ENCODE assay signal across 31 cellular contexts in the genomic region with DNA sequence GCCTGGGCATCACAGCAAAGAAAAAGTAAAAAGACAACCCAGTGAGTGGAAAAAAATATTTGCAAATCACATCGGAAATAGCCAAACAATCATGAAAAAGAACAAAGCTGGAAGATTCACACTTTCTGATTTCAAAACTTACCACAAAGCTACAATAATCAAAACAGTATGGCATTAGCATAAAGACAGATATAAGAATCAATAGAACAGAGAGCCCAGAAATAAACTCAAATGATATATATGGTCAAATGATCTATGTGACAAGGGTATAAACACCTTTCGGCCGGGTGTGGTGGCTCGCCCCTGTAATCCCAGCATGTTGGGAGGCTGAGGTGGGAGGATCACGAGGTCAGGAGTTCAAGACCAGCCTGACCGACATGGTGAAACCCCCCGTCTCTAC. TPM values are rescaled to one million over a fixed set of nuclear protein-coding genes. Genes with fewer than 3 reads are reported as not detected.
"Had no signal": no experiment of that assay in that cellular context is flagged by ENCODE, and none has a peak within 500 bp of the region (broad histone marks: within the 10 kb centered on the region; RNA-seq: fewer than 3 reads in every experiment).

No MANE protein-coding gene starts in this region.

- H3K4me1 ChIP-seq: colonic mucosa, foreskin keratinocyte, gastrocnemius medialis had no signal

- H3K9me3 ChIP-seq: colonic mucosa, gastrocnemius medialis had no signal

- H3K27me3 ChIP-seq: colonic mucosa, dorsolateral prefrontal cortex, esophagus muscularis mucosa, esophagus squamous epithelium, foreskin keratinocyte, gastrocnemius medialis, gastroesophageal sphincter, heart left ventricle, heart right ventricle, hepatocyte had no signal

- H3K4me2 ChIP-seq: hepatocyte had no signal

- H3K27ac ChIP-seq: colonic mucosa, coronary artery, dorsolateral prefrontal cortex, epithelial cell of prostate, esophagus muscularis mucosa, esophagus squamous epithelium, foreskin keratinocyte, gastrocnemius medialis, gastroesophageal sphincter, heart left ventricle, heart right ventricle, hepatocyte had no signal

- H3K36me3 ChIP-seq: colonic mucosa, esophagus muscularis mucosa, esophagus squamous epithelium, gastrocnemius medialis, gastroesophageal sphincter, heart left ventricle, heart right ventricle had no signal

- DNase-seq: colonic mucosa; cortex of kidney; dermis blood vessel endothelial cell; dorsolateral prefrontal cortex; effector CD4-positive, alpha-beta T cell; effector CD8-positive, alpha-beta T cell; effector memory CD4-positive, alpha-beta T cell; effector memory CD8-positive, alpha-beta T cell; endodermal cell; erythroblast; esophagus squamous epithelium; foreskin fibroblast; foreskin keratinocyte; foreskin melanocyte; gastrocnemius medialis; glutamatergic neuron; head of caudate nucleus; heart right ventricle had no signal

- H3K4me3 ChIP-seq: colonic mucosa, coronary artery, dorsolateral prefrontal cortex, esophagus muscularis mucosa, esophagus squamous epithelium, gastrocnemius medialis, gastroesophageal sphincter, heart left ventricle, heart right ventricle, hepatocyte had no signal

- FAIRE-seq: colon, endometrium, frontal cortex had no signal

- H2AFZ ChIP-seq: hepatocyte had no signal

- ATAC-seq: effector memory CD8-positive, alpha-beta T cell; esophagus mucosa; foreskin keratinocyte; gastrocnemius medialis; gastroesophageal sphincter; heart left ventricle; heart right ventricle had no signal

RNA-seq across cellular contexts. Expression of a gene that starts 39.7 kb away (rescaled TPM):
- total RNA-seq: endodermal cell, esophagus muscularis mucosa, frontal cortex had no signal
- polyA plus RNA-seq: fibroblast of lung had no signal

RNA-seq across cellular contexts. Expression of a gene that starts 44.5 kb away (rescaled TPM):
- total RNA-seq: epithelial cell of proximal tubule, fibroblast of lung, fibroblast of villous mesenchyme, frontal cortex had no signal
- polyA plus RNA-seq: fibroblast of lung had no signal
